Comparison of ENCODE assay signal across 28 cellular contexts in genomic region chr4:177375372-177375771, GRCh38.
"Had no signal": no experiment of that assay in that cellular context is flagged by ENCODE, and none has a peak within 500 bp of the region (broad histone marks: within the 10 kb centered on the region; RNA-seq: fewer than 3 reads in every experiment).

No MANE protein-coding gene starts in this region.

- DNase-seq: activated CD4-positive, alpha-beta T cell treated with anti-CD3 and anti-CD28 coated beads for 1 hour; activated CD4-positive, alpha-beta T cell treated with anti-CD3 and anti-CD28 coated beads for 4 hours; activated CD4-positive, alpha-beta T cell treated with anti-CD3 and anti-CD28 coated beads, Interleukin-2, amount 10 ng/mL, durations not matched to agents 7 days and 5 days; activated CD4-positive, alpha-beta T cell treated with anti-CD3 and anti-CD28 coated beads, Interleukin-2, amount 50 U/mL, for 48 hours; activated CD8-positive, alpha-beta memory T cell treated with anti-CD3 and anti-CD28 coated beads for 24 hours; activated CD8-positive, alpha-beta T cell treated with anti-CD3 and anti-CD28 coated beads for 36 hours; activated effector memory CD4-positive, alpha-beta T cell treated with Interleukin-2 at 50 U/mL for 16 hours; activated gamma-delta T cell treated with Interleukin-2 at 50 U/mL for 16 hours; activated naive CD4-positive, alpha-beta T cell treated with anti-CD3 and anti-CD28 coated beads, Interleukin-2, amount 50 U/mL, for 16 hours; activated naive CD4-positive, alpha-beta T cell treated with Interleukin-2 at 50 U/mL for 16 hours; activated T-cell treated with anti-CD3 and anti-CD28 coated beads, Interleukin-2, amount 50 U/mL, for 4 hours; amygdala; aorta; body of pancreas; caudate nucleus; cortex of kidney; dermis blood vessel endothelial cell; effector CD4-positive, alpha-beta T cell; effector memory CD8-positive, alpha-beta T cell; erythroblast; foreskin keratinocyte; gastrocnemius medialis; glutamatergic neuron; heart left ventricle; T-helper 2 cell had no signal

- ATAC-seq: activated CD8-positive, alpha-beta T cell treated with anti-CD3 and anti-CD28 coated beads for 36 hours; activated T-cell treated with anti-CD3 and anti-CD28 coated beads, Interleukin-2, amount 50 U/mL, for 4 hours; activated T-helper 17 cell treated with anti-CD3 and anti-CD28 coated beads, Interleukin-2, amount 50 U/mL, for 72 hours; body of pancreas; effector memory CD8-positive, alpha-beta T cell; foreskin keratinocyte; gastrocnemius medialis; heart left ventricle had no signal

- H3K27me3 ChIP-seq: body of pancreas, esophagus muscularis mucosa, gastrocnemius medialis, heart left ventricle had no signal

- H3K27ac ChIP-seq: body of pancreas, esophagus muscularis mucosa, foreskin keratinocyte, gastrocnemius medialis, heart left ventricle had no signal

- H3K36me3 ChIP-seq: esophagus muscularis mucosa, gastrocnemius medialis, heart left ventricle had no signal

- H3K9me3 ChIP-seq: body of pancreas, esophagus muscularis mucosa, gastrocnemius medialis, heart left ventricle had no signal

- H3K4me3 ChIP-seq: body of pancreas, esophagus muscularis mucosa, gastrocnemius medialis, heart left ventricle had no signal

- H3K4me1 ChIP-seq: body of pancreas, esophagus muscularis mucosa, foreskin keratinocyte, gastrocnemius medialis, heart left ventricle had no signal

- FAIRE-seq: colon had no signal
